Comparison of ENCODE assay signal across 16 cellular contexts in the genomic region with DNA sequence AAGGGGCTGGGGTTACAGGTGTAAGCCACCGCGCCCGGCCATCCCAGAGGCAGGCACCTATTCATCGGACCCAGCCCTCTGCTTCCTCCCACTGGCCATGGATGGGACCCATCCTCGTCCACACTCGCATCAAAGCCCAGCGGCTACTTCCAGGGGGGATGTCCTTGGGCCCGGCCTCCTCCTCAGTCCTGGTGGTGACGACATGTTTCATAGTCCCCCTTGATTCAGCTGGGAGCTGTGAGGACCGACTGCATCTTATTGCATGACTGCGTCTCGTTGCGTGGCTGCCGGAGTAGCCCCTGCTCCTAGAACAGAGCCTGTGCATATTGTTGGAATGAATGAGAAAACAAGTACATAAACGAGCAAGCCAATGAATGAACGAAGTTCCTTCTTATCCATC. TPM values are rescaled to one million over a fixed set of nuclear protein-coding genes. Genes with fewer than 3 reads are reported as not detected.
DNase-seq lines count a peak whose midpoint lies in the region; ATAC-seq, FAIRE-seq and TF ChIP-seq lines count a peak whose summit lies in the region.
"Had no signal": no experiment of that assay in that cellular context is flagged by ENCODE, and none has a peak within 500 bp of the region (broad histone marks: within the 10 kb centered on the region; RNA-seq: fewer than 3 reads in every experiment).

No MANE protein-coding gene starts in this region.

- no peaks in the 10 kb centered on the region; the same call in 1 of the 2 replicates for H3K36me3 ChIP-seq in H7 (replicated peaks; ENCODE audit: control insufficient read depth, insufficient read depth, low read length)
- H3K36me3 ChIP-seq in body of pancreas (replicated peaks in 1 of 2; ENCODE audit: insufficient read depth in 1 of 2, low read depth in 2 of 2) = no peaks in the 10 kb centered on the region
- no peaks in the 10 kb centered on the region for H3K36me3 ChIP-seq in sigmoid colon

- H3K27me3 ChIP-seq in H7 (ENCODE audit: control insufficient read depth, insufficient read depth, low read length) (no peaks in the 10 kb centered on the region), body of pancreas (no peaks in the 10 kb centered on the region), layer of hippocampus (ENCODE audit: control insufficient read depth, insufficient read depth, low read length) (no peaks in the 10 kb centered on the region), sigmoid colon (no peaks in the 10 kb centered on the region)

- TF ChIP-seq EP300 in sigmoid colon (IDR thresholded peaks at IDR 0.05) = peak in 2 of 4 donors; percentile 48 to 66

- DNase-seq in H7 (peak; percentile 83), body of pancreas (no peak), sigmoid colon (no peak), H54 (ENCODE audit: insufficient read length, low spot score) (no peak), amygdala (lab: John Stamatoyannopoulos, UW) (no peak)
- DNase-seq: activated CD8-positive, alpha-beta memory T cell treated with anti-CD3 and anti-CD28 coated beads for 24 hours; activated gamma-delta T cell; left ventricle myocardium superior; MM.1S; SHP77 had no signal

- TF ChIP-seq CTCF in body of pancreas (IDR thresholded peaks at IDR 0.05) (no peak), sigmoid colon (IDR thresholded peaks at IDR 0.05) (no peak)

- FAIRE-seq in H54 (lab: Jason Lieb, UNC) = no peak
- FAIRE-seq: TTC549 had no signal

- H3K4me1 ChIP-seq in body of pancreas (peaks cover 50% of the 10 kb centered on the region), sigmoid colon (peaks cover 0 to 97% (median 95%) of the 10 kb centered on the region in 4 donors)
- H3K4me1 ChIP-seq: HAP-1 had no signal

- TF ChIP-seq POLR2A in body of pancreas (IDR thresholded peaks at IDR 0.05) (no peak), sigmoid colon (IDR thresholded peaks at IDR 0.05) (no peak), H54 (IDR thresholded peaks at IDR 0.05; ENCODE audit: low read depth, low read length) (no peak)

- WGBS in body of pancreas, 2 donors = 92 to 100% methylated on average over 2 to 16 of the region's 16 CpGs
- 86 to 94% methylated on average over 16 of the region's 16 CpGs for WGBS in sigmoid colon, 2 donors

- H3K4me3 ChIP-seq in H7 (ENCODE audit: insufficient read depth, low read depth, low read length) (no peak overlapping the region), body of pancreas (no peak overlapping the region), sigmoid colon (peak overlapping the region in 3 of 4 donors; percentile 6 to 55 (median 47))
- H3K4me3 ChIP-seq: HAP-1 had no signal

- peak overlapping the region in 3 of 4 donors; percentile 44 to 84 (median 75) for H3K27ac ChIP-seq in body of pancreas
- H3K27ac ChIP-seq in layer of hippocampus (ENCODE audit: low read depth, low read length) = peak overlapping the region; percentile 77
- H3K27ac ChIP-seq in sigmoid colon = peak overlapping the region; percentile 94 to 99 (median 96)
- H3K27ac ChIP-seq: epithelial cell of prostate had no signal

- ATAC-seq in body of pancreas = no peak
- ATAC-seq in GM21390 (IDR thresholded peaks at IDR 0.05; ENCODE audit: unreplicated experiment) = no peak
- ATAC-seq in HG03175 (IDR thresholded peaks at IDR 0.05; ENCODE audit: unreplicated experiment) = no peak

- H3K9me3 ChIP-seq in body of pancreas = no peaks in the 10 kb centered on the region
- H3K9me3 ChIP-seq in sigmoid colon = no peaks in the 10 kb centered on the region
- H3K9me3 ChIP-seq: HAP-1 had no signal

- intact Hi-C loops in body of pancreas (cut with DNase I) = no loop called here
- intact Hi-C loops in sigmoid colon (cut with DNase I) = loop anchor here (5.0 kb wide), 1 partner anchor 147 kb away; no protein-coding TSS in a partner anchor

RNA-seq across cellular contexts. Expression of a gene that starts 12.8 kb away (rescaled TPM):
- 24.6 and 28.3 TPM in 2 replicates for total RNA-seq in H7 (2014; rRNA removed; shearing (Covaris generic))
- total RNA-seq in body of pancreas (1 to 10 TPM; 3.9 to 4.3 TPM), sigmoid colon (100 to 1,000 TPM in 1 of 4 donors, 10 to 100 TPM in 3; 78.5 to 133 (median 96.9) TPM)
- polyA plus RNA-seq in sigmoid colon = 1 to 10 TPM in 2 of 3 donors, under 1 TPM in 1; 0.69 to 8.9 (median 4.2) TPM

Comparison
In these comparisons a context has a peak if more than half of its experiments do, and no peak if none do; other contexts are left out.
1. H3K4me3 ChIP-seq: peak in sigmoid colon (3 of 4); none in H7 (single experiment) and body of pancreas (0 of 2).
2. Peak in every context shown above with its lines, with median percentiles within 50 percentile points of each other: H3K27ac ChIP-seq.